In genomic region chr17:55324296-55324978, GRCh38 we compare ENCODE assay signal across 1 cellular context.
TF ChIP-seq lines count a peak whose summit lies in the region.

No MANE protein-coding gene starts in this region.

TF ChIP-seq in HepG2, 621 proteins besides CTCF, POLR2A, EP300 and RAD21 (continued from another document and continues in another):
- TF ChIP-seq TRAFD1 (CRISPR knock-in tag; IDR thresholded peaks at IDR 0.05; ENCODE audit: borderline replicate concordance) (no peak), ZNF740 (CRISPR knock-in tag; IDR thresholded peaks at IDR 0.05) (peak; percentile 54; the same call in 1 of the 2 replicates), ZFYVE20 (CRISPR knock-in tag; IDR thresholded peaks at IDR 0.05; ENCODE audit: borderline replicate concordance, low read depth) (no peak), THAP7 (CRISPR knock-in tag; IDR thresholded peaks at IDR 0.05) (0 out of 2 replicates have a peak, but pooled peaks have one; percentile 73), MLXIP (CRISPR knock-in tag; IDR thresholded peaks at IDR 0.05; ENCODE audit: borderline replicate concordance) (no peak), ZNF282 (IDR thresholded peaks at IDR 0.05; ENCODE audit: partially characterized antibody) (no peak), ELF4 (CRISPR knock-in tag; IDR thresholded peaks at IDR 0.05; ENCODE audit: borderline replicate concordance) (no peak), ZNF674 (CRISPR knock-in tag; IDR thresholded peaks at IDR 0.05; ENCODE audit: low read depth) (no peak), KMT2A (CRISPR knock-in tag; IDR thresholded peaks at IDR 0.05) (no peak), NAIF1 (CRISPR knock-in tag; IDR thresholded peaks at IDR 0.05; ENCODE audit: borderline replicate concordance) (no peak; the same call in 1 of the 2 replicates), ZNF737 (CRISPR knock-in tag; IDR thresholded peaks at IDR 0.05; ENCODE audit: borderline replicate concordance) (no peak), GATAD2A (CRISPR knock-in tag; IDR thresholded peaks at IDR 0.05) (0 out of 2 replicates have a peak, but pooled peaks have one; percentile 5), RXRB (CRISPR knock-in tag; IDR thresholded peaks at IDR 0.05; ENCODE audit: borderline replicate concordance) (0 out of 2 replicates have a peak, but pooled peaks have one; percentile 4), MBNL3 (CRISPR knock-in tag; conservative IDR thresholded peaks at IDR 0.05) (no peak), ATF2 (CRISPR knock-in tag; IDR thresholded peaks at IDR 0.05) (no peak), NR2F2 (IDR thresholded peaks at IDR 0.05; ENCODE audit: borderline replicate concordance, low read depth) (no peak), FOXJ3 (CRISPR knock-in tag; IDR thresholded peaks at IDR 0.05; ENCODE audit: borderline replicate concordance) (no peak), CHD2 (IDR thresholded peaks at IDR 0.05; ENCODE audit: low read depth, low read length) (no peak), ZNF703 (CRISPR knock-in tag; IDR thresholded peaks at IDR 0.05; ENCODE audit: borderline replicate concordance) (no peak), SUZ12 (IDR thresholded peaks at IDR 0.05; ENCODE audit: low read depth, low read length) (no peak), ZBTB25 (CRISPR knock-in tag; IDR thresholded peaks at IDR 0.05) (no peak), ZNF121 (CRISPR knock-in tag; IDR thresholded peaks at IDR 0.05) (no peak), ZNF24 (IDR thresholded peaks at IDR 0.05) (no peak), ZNF670 (CRISPR knock-in tag; IDR thresholded peaks at IDR 0.05; ENCODE audit: borderline replicate concordance) (no peak), ZNF746 (CRISPR knock-in tag; IDR thresholded peaks at IDR 0.05) (no peak), ZNF598 (CRISPR knock-in tag; IDR thresholded peaks at IDR 0.05; ENCODE audit: borderline replicate concordance) (no peak), HNRNPH1 (optimal IDR thresholded peaks at IDR 0.05; ENCODE audit: low read depth, low read length) (no peak), ZNF720 (CRISPR knock-in tag; IDR thresholded peaks at IDR 0.05) (no peak), EEA1 (CRISPR knock-in tag; IDR thresholded peaks at IDR 0.05; ENCODE audit: borderline replicate concordance) (no peak), CAMTA2 (CRISPR knock-in tag; IDR thresholded peaks at IDR 0.05; ENCODE audit: borderline replicate concordance) (no peak), ZNF124 (CRISPR knock-in tag; IDR thresholded peaks at IDR 0.05) (no peak), SMC3 (IDR thresholded peaks at IDR 0.05; ENCODE audit: low read length) (peak; percentile 61; the same call in 1 of the 2 replicates), AGO2 (optimal IDR thresholded peaks at IDR 0.05; ENCODE audit: low read depth, low read length) (peak; percentile 76), CENPT (CRISPR knock-in tag; IDR thresholded peaks at IDR 0.05; ENCODE audit: low read depth) (no peak), ELF3 (CRISPR knock-in tag; IDR thresholded peaks at IDR 0.05) (0 out of 2 replicates have a peak, but pooled peaks have one; percentile 6), CBX1 (IDR thresholded peaks at IDR 0.05; ENCODE audit: low read depth) (peak; percentile 47), ZBTB7A (CRISPR knock-in tag; IDR thresholded peaks at IDR 0.05) (no peak), ZNF383 (CRISPR knock-in tag; IDR thresholded peaks at IDR 0.05; ENCODE audit: borderline replicate concordance) (0 out of 2 replicates have a peak, but pooled peaks have one; percentile 70)
- TF ChIP-seq, protein P1, sequence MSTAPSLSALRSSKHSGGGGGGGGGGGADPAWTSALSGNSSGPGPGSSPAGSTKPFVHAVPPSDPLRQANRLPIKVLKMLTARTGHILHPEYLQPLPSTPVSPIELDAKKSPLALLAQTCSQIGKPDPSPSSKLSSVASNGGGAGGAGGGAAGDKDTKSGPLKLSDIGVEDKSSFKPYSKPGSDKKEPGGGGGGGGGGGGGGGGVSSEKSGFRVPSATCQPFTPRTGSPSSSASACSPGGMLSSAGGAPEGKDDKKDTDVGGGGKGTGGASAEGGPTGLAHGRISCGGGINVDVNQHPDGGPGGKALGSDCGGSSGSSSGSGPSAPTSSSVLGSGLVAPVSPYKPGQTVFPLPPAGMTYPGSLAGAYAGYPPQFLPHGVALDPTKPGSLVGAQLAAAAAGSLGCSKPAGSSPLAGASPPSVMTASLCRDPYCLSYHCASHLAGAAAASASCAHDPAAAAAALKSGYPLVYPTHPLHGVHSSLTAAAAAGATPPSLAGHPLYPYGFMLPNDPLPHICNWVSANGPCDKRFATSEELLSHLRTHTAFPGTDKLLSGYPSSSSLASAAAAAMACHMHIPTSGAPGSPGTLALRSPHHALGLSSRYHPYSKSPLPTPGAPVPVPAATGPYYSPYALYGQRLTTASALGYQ (CRISPR knock-in tag; IDR thresholded peaks at IDR 0.05) = no peak
- TF ChIP-seq, protein P2, sequence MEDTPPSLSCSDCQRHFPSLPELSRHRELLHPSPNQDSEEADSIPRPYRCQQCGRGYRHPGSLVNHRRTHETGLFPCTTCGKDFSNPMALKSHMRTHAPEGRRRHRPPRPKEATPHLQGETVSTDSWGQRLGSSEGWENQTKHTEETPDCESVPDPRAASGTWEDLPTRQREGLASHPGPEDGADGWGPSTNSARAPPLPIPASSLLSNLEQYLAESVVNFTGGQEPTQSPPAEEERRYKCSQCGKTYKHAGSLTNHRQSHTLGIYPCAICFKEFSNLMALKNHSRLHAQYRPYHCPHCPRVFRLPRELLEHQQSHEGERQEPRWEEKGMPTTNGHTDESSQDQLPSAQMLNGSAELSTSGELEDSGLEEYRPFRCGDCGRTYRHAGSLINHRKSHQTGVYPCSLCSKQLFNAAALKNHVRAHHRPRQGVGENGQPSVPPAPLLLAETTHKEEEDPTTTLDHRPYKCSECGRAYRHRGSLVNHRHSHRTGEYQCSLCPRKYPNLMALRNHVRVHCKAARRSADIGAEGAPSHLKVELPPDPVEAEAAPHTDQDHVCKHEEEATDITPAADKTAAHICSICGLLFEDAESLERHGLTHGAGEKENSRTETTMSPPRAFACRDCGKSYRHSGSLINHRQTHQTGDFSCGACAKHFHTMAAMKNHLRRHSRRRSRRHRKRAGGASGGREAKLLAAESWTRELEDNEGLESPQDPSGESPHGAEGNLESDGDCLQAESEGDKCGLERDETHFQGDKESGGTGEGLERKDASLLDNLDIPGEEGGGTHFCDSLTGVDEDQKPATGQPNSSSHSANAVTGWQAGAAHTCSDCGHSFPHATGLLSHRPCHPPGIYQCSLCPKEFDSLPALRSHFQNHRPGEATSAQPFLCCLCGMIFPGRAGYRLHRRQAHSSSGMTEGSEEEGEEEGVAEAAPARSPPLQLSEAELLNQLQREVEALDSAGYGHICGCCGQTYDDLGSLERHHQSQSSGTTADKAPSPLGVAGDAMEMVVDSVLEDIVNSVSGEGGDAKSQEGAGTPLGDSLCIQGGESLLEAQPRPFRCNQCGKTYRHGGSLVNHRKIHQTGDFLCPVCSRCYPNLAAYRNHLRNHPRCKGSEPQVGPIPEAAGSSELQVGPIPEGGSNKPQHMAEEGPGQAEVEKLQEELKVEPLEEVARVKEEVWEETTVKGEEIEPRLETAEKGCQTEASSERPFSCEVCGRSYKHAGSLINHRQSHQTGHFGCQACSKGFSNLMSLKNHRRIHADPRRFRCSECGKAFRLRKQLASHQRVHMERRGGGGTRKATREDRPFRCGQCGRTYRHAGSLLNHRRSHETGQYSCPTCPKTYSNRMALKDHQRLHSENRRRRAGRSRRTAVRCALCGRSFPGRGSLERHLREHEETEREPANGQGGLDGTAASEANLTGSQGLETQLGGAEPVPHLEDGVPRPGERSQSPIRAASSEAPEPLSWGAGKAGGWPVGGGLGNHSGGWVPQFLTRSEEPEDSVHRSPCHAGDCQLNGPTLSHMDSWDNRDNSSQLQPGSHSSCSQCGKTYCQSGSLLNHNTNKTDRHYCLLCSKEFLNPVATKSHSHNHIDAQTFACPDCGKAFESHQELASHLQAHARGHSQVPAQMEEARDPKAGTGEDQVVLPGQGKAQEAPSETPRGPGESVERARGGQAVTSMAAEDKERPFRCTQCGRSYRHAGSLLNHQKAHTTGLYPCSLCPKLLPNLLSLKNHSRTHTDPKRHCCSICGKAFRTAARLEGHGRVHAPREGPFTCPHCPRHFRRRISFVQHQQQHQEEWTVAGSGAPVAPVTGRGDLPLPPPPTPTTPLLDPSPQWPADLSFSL (CRISPR knock-in tag; IDR thresholded peaks at IDR 0.05) = 0 out of 2 replicates have a peak, but pooled peaks have one; percentile 33
- TF ChIP-seq, protein P3, sequence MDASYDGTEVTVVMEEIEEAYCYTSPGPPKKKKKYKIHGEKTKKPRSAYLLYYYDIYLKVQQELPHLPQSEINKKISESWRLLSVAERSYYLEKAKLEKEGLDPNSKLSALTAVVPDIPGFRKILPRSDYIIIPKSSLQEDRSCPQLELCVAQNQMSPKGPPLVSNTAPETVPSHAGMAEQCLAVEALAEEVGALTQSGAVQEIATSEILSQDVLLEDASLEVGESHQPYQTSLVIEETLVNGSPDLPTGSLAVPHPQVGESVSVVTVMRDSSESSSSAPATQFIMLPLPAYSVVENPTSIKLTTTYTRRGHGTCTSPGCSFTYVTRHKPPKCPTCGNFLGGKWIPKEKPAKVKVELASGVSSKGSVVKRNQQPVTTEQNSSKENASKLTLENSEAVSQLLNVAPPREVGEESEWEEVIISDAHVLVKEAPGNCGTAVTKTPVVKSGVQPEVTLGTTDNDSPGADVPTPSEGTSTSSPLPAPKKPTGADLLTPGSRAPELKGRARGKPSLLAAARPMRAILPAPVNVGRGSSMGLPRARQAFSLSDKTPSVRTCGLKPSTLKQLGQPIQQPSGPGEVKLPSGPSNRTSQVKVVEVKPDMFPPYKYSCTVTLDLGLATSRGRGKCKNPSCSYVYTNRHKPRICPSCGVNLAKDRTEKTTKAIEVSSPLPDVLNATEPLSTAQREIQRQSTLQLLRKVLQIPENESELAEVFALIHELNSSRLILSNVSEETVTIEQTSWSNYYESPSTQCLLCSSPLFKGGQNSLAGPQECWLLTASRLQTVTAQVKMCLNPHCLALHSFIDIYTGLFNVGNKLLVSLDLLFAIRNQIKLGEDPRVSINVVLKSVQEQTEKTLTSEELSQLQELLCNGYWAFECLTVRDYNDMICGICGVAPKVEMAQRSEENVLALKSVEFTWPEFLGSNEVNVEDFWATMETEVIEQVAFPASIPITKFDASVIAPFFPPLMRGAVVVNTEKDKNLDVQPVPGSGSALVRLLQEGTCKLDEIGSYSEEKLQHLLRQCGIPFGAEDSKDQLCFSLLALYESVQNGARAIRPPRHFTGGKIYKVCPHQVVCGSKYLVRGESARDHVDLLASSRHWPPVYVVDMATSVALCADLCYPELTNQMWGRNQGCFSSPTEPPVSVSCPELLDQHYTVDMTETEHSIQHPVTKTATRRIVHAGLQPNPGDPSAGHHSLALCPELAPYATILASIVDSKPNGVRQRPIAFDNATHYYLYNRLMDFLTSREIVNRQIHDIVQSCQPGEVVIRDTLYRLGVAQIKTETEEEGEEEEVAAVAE (CRISPR knock-in tag; IDR thresholded peaks at IDR 0.05; ENCODE audit: borderline replicate concordance) = no peak
